ENCODE assay signal across 8 cellular contexts in the genomic region with DNA sequence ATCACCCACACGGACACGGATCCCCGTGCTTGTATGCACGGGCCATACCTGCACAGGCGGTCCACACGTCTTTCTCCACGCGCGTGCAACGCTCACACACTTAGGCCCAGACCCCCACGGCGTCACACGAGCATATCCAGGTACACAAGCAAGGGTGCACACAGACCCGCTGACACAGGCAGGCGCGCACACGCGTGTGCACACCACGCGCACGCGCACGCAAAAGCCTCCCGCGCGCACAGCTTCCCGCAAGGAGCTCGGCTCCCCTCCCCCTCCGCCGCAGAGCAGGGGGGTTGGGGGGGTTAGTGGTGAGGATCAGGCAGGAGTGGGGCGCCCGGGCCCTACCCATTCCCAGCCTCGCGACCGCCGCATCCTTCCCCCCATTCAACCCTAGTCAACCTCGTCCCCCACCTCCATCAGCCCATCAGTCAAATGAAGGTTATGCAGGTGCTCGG. TPM values are rescaled to one million over a fixed set of nuclear protein-coding genes. Genes with fewer than 3 reads are reported as not detected.
DNase-seq lines count a peak whose midpoint lies in the region; ATAC-seq and TF ChIP-seq lines count a peak whose summit lies in the region.

No MANE protein-coding gene starts in this region.

- TF ChIP-seq CTCF in AG09309 (IDR thresholded peaks at IDR 0.05; ENCODE audit: control insufficient read depth, insufficient read depth, low read depth, low read length, missing control alignments) (no peak), mucosa of descending colon (IDR thresholded peaks at IDR 0.05) (no peak), tibial artery (IDR thresholded peaks at IDR 0.05) (no peak)

- H3K27me3 ChIP-seq in ectodermal cell (ENCODE audit: control insufficient read depth, insufficient read depth, low read length, poor library complexity, severe bottlenecking) (peaks cover 15% of the 10 kb centered on the region), tibial artery (peaks cover 0 to 4% of the 10 kb centered on the region in 2 donors)

- intact Hi-C loops in mucosa of descending colon (cut with DNase I, micrococcal nuclease) (loop anchor here in 1 of 2 donors (10.0 kb wide), 1 partner anchor 51 kb away; a partner anchor contains a TSS), tibial artery (cut with DNase I; ENCODE audit: low total_unique reads) (no loop called here)

- WGBS in ectodermal cell, 2 experiments = 8 to 10% methylated on average over 37 of the region's 38 CpGs

- peak; percentile 2 for ATAC-seq in GM19438 (IDR thresholded peaks at IDR 0.05; ENCODE audit: low read depth, unreplicated experiment)
- ATAC-seq in mucosa of descending colon = peak; percentile 17

- peak overlapping the region; percentile 96 for H3K4me3 ChIP-seq in AG09309 (ENCODE audit: control insufficient read depth, low read depth, low read length)
- H3K4me3 ChIP-seq in SK-N-MC = peak overlapping the region; percentile 89
- H3K4me3 ChIP-seq in ectodermal cell (ENCODE audit: insufficient read depth, low read depth, low read length) = peak overlapping the region; percentile 61
- H3K4me3 ChIP-seq in mucosa of descending colon = peak overlapping the region; percentile 26
- peak overlapping the region; percentile 68 to 83 for H3K4me3 ChIP-seq in tibial artery

- H3K27ac ChIP-seq in SK-N-MC (no peak overlapping the region), ectodermal cell (ENCODE audit: insufficient read depth, low read depth, low read length, poor library complexity, severe bottlenecking) (no peak overlapping the region), tibial artery (peak overlapping the region; percentile 38 to 67)

- H3K4me1 ChIP-seq in ectodermal cell (ENCODE audit: control insufficient read depth, insufficient read depth, low read length) (peaks cover 15% of the 10 kb centered on the region), mucosa of descending colon (ENCODE audit: low read depth) (peaks cover 9% of the 10 kb centered on the region), tibial artery (peaks cover 0 to 22% (median 14%) of the 10 kb centered on the region in 4 donors)

- H3K9ac ChIP-seq in SK-N-MC (ENCODE audit: insufficient read length) = no peak overlapping the region

- DNase-seq in AG09309 (ENCODE audit: low read depth) (no peak), SK-N-MC (ENCODE audit: low read depth, low spot score) (no peak), mucosa of descending colon (peak; percentile 73 to 86 (median 82)), tibial artery (peak in 1 of 2 donors; percentile 36), HK-2 (ENCODE audit: unreplicated experiment) (no peak), SKM-1 (lab: John Stamatoyannopoulos, UW; ENCODE audit: unreplicated experiment) (no peak)

- H3K9me3 ChIP-seq in SK-N-MC (ENCODE audit: low read depth, low read length) = no peaks in the 10 kb centered on the region
- no peaks in the 10 kb centered on the region for H3K9me3 ChIP-seq in ectodermal cell (ENCODE audit: control insufficient read depth, low read length)
- H3K9me3 ChIP-seq in mucosa of descending colon = no peaks in the 10 kb centered on the region
- no peaks in the 10 kb centered on the region for H3K9me3 ChIP-seq in tibial artery

- H3K36me3 ChIP-seq in SK-N-MC (ENCODE audit: insufficient read depth, low read length) = peaks cover 12% of the 10 kb centered on the region; the same call in 1 of the 2 replicates
- H3K36me3 ChIP-seq in ectodermal cell (ENCODE audit: control insufficient read depth, insufficient read depth, low read length) = no peaks in the 10 kb centered on the region
- H3K36me3 ChIP-seq in mucosa of descending colon (ENCODE audit: low read depth) = peaks cover 5% of the 10 kb centered on the region
- peaks cover 0 to 20% (median 7%) of the 10 kb centered on the region in 3 donors for H3K36me3 ChIP-seq in tibial artery

RNA-seq across cellular contexts. Expression of gene RAB3A, which starts 0.4 kb away (rescaled TPM):
- polyA plus RNA-seq in ectodermal cell (2013, experiment 1 of 4) = 3.2 TPM
- 2.3 TPM for polyA plus RNA-seq in ectodermal cell (2013, experiment 2 of 4)
- 3.0 TPM for polyA plus RNA-seq in ectodermal cell (2013, experiment 3 of 4)
- 3.3 TPM for polyA plus RNA-seq in ectodermal cell (2013, experiment 4 of 4)
- 1 to 10 TPM; 5.7 to 7.6 (median 6.8) TPM for total RNA-seq in mucosa of descending colon

RNA-seq across cellular contexts. Expression of gene MPV17L2, which starts 10.4 kb away (rescaled TPM):
- polyA plus RNA-seq in ectodermal cell (2013, experiment 1 of 4) = 19.8 TPM
- 19.9 TPM for polyA plus RNA-seq in ectodermal cell (2013, experiment 2 of 4)
- 19.3 TPM for polyA plus RNA-seq in ectodermal cell (2013, experiment 3 of 4)
- 18.6 TPM for polyA plus RNA-seq in ectodermal cell (2013, experiment 4 of 4)
- total RNA-seq in mucosa of descending colon = 10 to 100 TPM in 2 of 3 donors, 1 to 10 TPM in 1; 6.7 to 12.4 (median 12.0) TPM

RNA-seq across cellular contexts. Expression of gene PDE4C, which starts 22.8 kb away (rescaled TPM):
- polyA plus RNA-seq in ectodermal cell (2013, experiment 1 of 4) = 1.6 TPM
- polyA plus RNA-seq in ectodermal cell (2013, experiment 2 of 4) = 0.34 TPM
- 0.85 TPM for polyA plus RNA-seq in ectodermal cell (2013, experiment 3 of 4)
- 1.0 TPM for polyA plus RNA-seq in ectodermal cell (2013, experiment 4 of 4)
- 1 to 10 TPM; 2.5 to 7.7 (median 6.2) TPM for total RNA-seq in mucosa of descending colon

RNA-seq across cellular contexts. Expression of gene IFI30, which starts 29.8 kb away (rescaled TPM):
- polyA plus RNA-seq in ectodermal cell (2013, experiment 1 of 4) = 2.1 TPM
- polyA plus RNA-seq in ectodermal cell (2013, experiment 2 of 4) = 2.3 TPM
- polyA plus RNA-seq in ectodermal cell (2013, experiment 3 of 4) = 1.7 TPM
- polyA plus RNA-seq in ectodermal cell (2013, experiment 4 of 4) = 1.8 TPM
- total RNA-seq in mucosa of descending colon = 100 to 1,000 TPM in 1 of 3 donors, 10 to 100 TPM in 2; 46.6 to 122 (median 49.4) TPM

RNA-seq across cellular contexts. Expression of gene PIK3R2, which starts 50.5 kb away (rescaled TPM):
- 73.4 TPM for polyA plus RNA-seq in ectodermal cell (2013, experiment 1 of 4)
- polyA plus RNA-seq in ectodermal cell (2013, experiment 2 of 4) = 77.9 TPM
- 59.4 TPM for polyA plus RNA-seq in ectodermal cell (2013, experiment 3 of 4)
- polyA plus RNA-seq in ectodermal cell (2013, experiment 4 of 4) = 63.4 TPM
- total RNA-seq in mucosa of descending colon = 10 to 100 TPM; 31.6 to 40.0 (median 35.2) TPM

Comparison
In these comparisons a context has a peak if more than half of its experiments do, and no peak if none do; other contexts are left out.
1. DNase-seq: peak in mucosa of descending colon (3 of 3); none in AG09309 (single experiment), SK-N-MC (single experiment), HK-2 (single experiment) and SKM-1 (single experiment).
2. H3K4me3 ChIP-seq: peak in every context shown above with its lines; median percentile 96 in AG09309; 89 in SK-N-MC; 76 in tibial artery; 61 in ectodermal cell; 26 in mucosa of descending colon.
3. H3K27ac ChIP-seq: peak in tibial artery (2 of 2); none in SK-N-MC (single experiment) and ectodermal cell (single experiment).